8 cellular contexts compared by ENCODE assay signal in the genomic region with DNA sequence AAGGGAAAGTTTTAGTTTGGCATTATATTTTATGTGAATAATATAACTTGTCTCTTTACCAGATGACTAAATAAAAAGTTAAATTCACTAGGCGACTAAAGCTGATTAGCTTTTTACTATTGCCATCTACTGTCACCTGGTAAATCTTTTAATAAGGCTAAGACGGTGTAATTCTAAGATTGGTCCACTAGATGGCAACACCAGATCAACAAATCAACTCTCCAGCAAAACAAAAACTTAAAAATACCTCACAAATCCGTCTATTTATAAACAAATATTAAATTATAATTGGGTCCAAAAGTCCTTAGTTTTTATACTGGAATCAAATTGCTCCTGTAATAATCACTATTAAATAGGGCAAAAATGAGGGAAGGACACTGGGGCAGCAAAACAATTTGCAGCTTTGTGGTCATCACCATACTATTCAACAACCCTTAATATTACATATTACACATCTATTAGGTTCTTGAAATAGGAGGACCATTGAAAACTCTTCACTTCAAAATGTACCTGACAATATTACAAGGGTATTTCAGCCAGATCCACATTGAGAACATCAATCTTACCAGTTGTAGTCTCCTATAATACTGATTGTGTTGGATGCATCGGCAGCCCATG. TPM values are rescaled to one million over a fixed set of nuclear protein-coding genes. Genes with fewer than 3 reads are reported as not detected.
DNase-seq lines count a peak whose midpoint lies in the region; ATAC-seq and FAIRE-seq lines count a peak whose summit lies in the region.

No MANE protein-coding gene starts in this region.

- H3K36me3 ChIP-seq in small intestine (ENCODE audit: control insufficient read depth in 2 of 2, insufficient read depth in 2 of 2, low read length in 2 of 2): peaks cover 3 to 19% of the 10 kb centered on the region in 2 donors

- no peak for ATAC-seq in HG03159 (IDR thresholded peaks at IDR 0.05; ENCODE audit: unreplicated experiment)

- H3K4me1 ChIP-seq in small intestine (ENCODE audit: control insufficient read depth in 2 of 2, insufficient read depth in 1 of 2, low read depth in 1 of 2, low read length in 1 of 2): no peaks in the 10 kb centered on the region

- no peaks in the 10 kb centered on the region for H3K27me3 ChIP-seq in small intestine (ENCODE audit: control insufficient read depth in 2 of 2, insufficient read depth in 2 of 2, low read length in 2 of 2)

- peak; percentile 86 for FAIRE-seq in TTC549 (lab: Jason Lieb, UNC)
- FAIRE-seq in small intestine (lab: Jason Lieb, UNC): peak; percentile 96

- no peak overlapping the region for H3K27ac ChIP-seq in small intestine (ENCODE audit: low read depth in 1 of 2, low read length in 1 of 2)

- no peak overlapping the region for H3K4me3 ChIP-seq in small intestine (ENCODE audit: low read depth in 1 of 2, low read length in 2 of 2)

- DNase-seq in EL (peak; percentile 51), LHCN-M2 (ENCODE audit: low read depth) (peak; percentile 45), globus pallidus (ENCODE audit: low spot score) (peak; percentile 46), small intestine (peak; percentile 59), cortex of kidney (lab: John Stamatoyannopoulos, UW) (no peak)
- no peak for DNase-seq in activated effector memory CD4-positive, alpha-beta T cell treated with anti-CD3 and anti-CD28 coated beads, Interleukin-2, amount 50 U/mL, for 16 hours

- no peaks in the 10 kb centered on the region for H3K9me3 ChIP-seq in small intestine (ENCODE audit: control insufficient read depth, low read depth)

- WGBS in small intestine, 3 donors: 25 to 29% (median 26%) methylated on average over 4 of the region's 4 CpGs

RNA-seq across cellular contexts. Expression of gene GALC, which starts 47.9 kb away (rescaled TPM):
- total RNA-seq in LHCN-M2 (2014; rRNA removed): 22.2 and 23.4 TPM in 2 replicates
- polyA plus RNA-seq in LHCN-M2 (2012): 7.1 TPM
- 10 to 100 TPM; 15.7 to 27.0 (median 17.8) TPM for polyA plus RNA-seq in small intestine

RNA-seq across cellular contexts. Expression of gene GPR65, which starts 59.8 kb away (rescaled TPM):
- not detected in 2 replicates for total RNA-seq in LHCN-M2 (2014; rRNA removed)
- polyA plus RNA-seq in LHCN-M2 (2012): not detected
- polyA plus RNA-seq in small intestine: 1 to 10 TPM in 1 of 3 donors, under 1 TPM in 2; 0.22 to 1.2 (median 0.81) TPM

Comparison
In these comparisons a context has a peak if more than half of its experiments do, and no peak if none do; other contexts are left out.
1. DNase-seq: peak in EL (single experiment), LHCN-M2 (single experiment), globus pallidus (single experiment) and small intestine (single experiment); none in cortex of kidney (single experiment) and activated effector memory CD4-positive, alpha-beta T cell treated with anti-CD3 and anti-CD28 coated beads, Interleukin-2, amount 50 U/mL, for 16 hours (single experiment).